27 cellular contexts compared by ENCODE assay signal in the genomic region with DNA sequence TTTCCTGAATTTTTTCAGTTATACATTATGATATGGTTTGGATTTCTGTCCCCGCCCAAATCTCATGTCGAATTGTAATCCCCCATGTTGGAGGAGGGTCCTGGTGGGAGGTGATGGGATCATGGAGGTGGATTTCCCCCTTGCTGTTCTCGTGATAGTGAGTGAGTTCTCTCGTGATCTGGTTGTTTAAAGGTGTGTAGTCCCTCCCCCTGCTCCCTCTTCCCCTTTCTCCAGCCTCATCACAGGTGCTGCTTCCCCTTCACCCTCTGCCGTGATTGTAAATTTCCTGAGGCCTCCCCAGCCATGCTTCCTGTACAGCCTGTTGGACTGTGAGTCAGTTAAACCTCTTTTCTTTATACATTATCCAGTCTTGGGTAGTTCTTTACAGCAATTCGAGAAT.
DNase-seq lines count a peak whose midpoint lies in the region; ATAC-seq and TF ChIP-seq lines count a peak whose summit lies in the region.
"Had no signal": no experiment of that assay in that cellular context is flagged by ENCODE, and none has a peak within 500 bp of the region (broad histone marks: within the 10 kb centered on the region; RNA-seq: fewer than 3 reads in every experiment).

No MANE protein-coding gene starts in this region.

- in situ Hi-C loops in GM13977 (cut with MboI; ENCODE audit: low pct_unique_long_range_greater_than_20kb, low sequenced_read_pairs, unreplicated experiment), result no loop called here

- peak; percentile 29 for DNase-seq in MV-4-11 (lab: John Stamatoyannopoulos, UW)
- DNase-seq in dermis blood vessel endothelial cell, result peak; percentile 56
- no peak for DNase-seq in psoas muscle
- DNase-seq in DMS114 treated with DMSO at 0.1 percent for 48 hours (lab: John Stamatoyannopoulos, UW; ENCODE audit: unreplicated experiment), result no peak
- DNase-seq in GM13977 (ENCODE audit: low spot score), result no peak
- DNase-seq in activated gamma-delta T cell treated with Interleukin-2 at 50 U/mL for 16 hours, result no peak
- DNase-seq: activated CD4-positive, alpha-beta T cell treated with anti-CD3 and anti-CD28 coated beads for 48 hours; activated effector memory CD4-positive, alpha-beta T cell treated with anti-CD3 and anti-CD28 coated beads, Interleukin-2, amount 50 U/mL, for 16 hours; activated naive CD8-positive, alpha-beta T cell treated with anti-CD3 and anti-CD28 coated beads for 36 hours; anterior cingulate cortex; BE2C; DMS53; H7; hippocampal formation; NCI-H1417; NCI-H2081; NCI-H69; SIG-M5; small intestine; stimulated activated naive CD4-positive, alpha-beta T cell treated with Interleukin-2 at 50 U/mL for 16 hours had no signal

- peak overlapping the region; percentile 69 for H3K4me2 ChIP-seq in DOHH2 (ENCODE audit: low read length)

- H3K27ac ChIP-seq in DOHH2 (ENCODE audit: low read depth, low read length), result peak overlapping the region; percentile 56
- peak overlapping the region; percentile 20 for H3K27ac ChIP-seq in psoas muscle
- H3K27ac ChIP-seq: breast epithelium, gastroesophageal sphincter, right atrium auricular region, VCaP had no signal

- no peaks in the 10 kb centered on the region for H4K20me1 ChIP-seq in DOHH2 (ENCODE audit: control insufficient read depth, insufficient read depth, low read depth, low read length)

- H3K9me3 ChIP-seq in DOHH2 (ENCODE audit: control insufficient read depth, insufficient read depth, low read length) (no peaks in the 10 kb centered on the region), psoas muscle (no peaks in the 10 kb centered on the region)
- H3K9me3 ChIP-seq: BE2C, breast epithelium, gastroesophageal sphincter, right atrium auricular region had no signal

- H3K36me3 ChIP-seq in DOHH2 (ENCODE audit: control insufficient read depth, low read length) (no peaks in the 10 kb centered on the region), psoas muscle (ENCODE audit: insufficient read depth in 1 of 2, low read depth in 1 of 2) (no peaks in the 10 kb centered on the region)
- H3K36me3 ChIP-seq: BE2C, breast epithelium, gastroesophageal sphincter, right atrium auricular region had no signal

- no peaks in the 10 kb centered on the region for H3K9me2 ChIP-seq in DOHH2 (replicated peaks; ENCODE audit: control insufficient read depth, low read length)

- no peaks in the 10 kb centered on the region for H3K27me3 ChIP-seq in DOHH2 (ENCODE audit: control insufficient read depth, low read length)
- no peaks in the 10 kb centered on the region for H3K27me3 ChIP-seq in psoas muscle (ENCODE audit: insufficient read depth in 3 of 3, low read length in 2 of 3)
- H3K27me3 ChIP-seq: BE2C, breast epithelium, gastroesophageal sphincter, right atrium auricular region had no signal

- intact Hi-C loops in psoas muscle (cut with DNase I), result loop anchor here in 1 of 2 donors (5.0 kb wide), 1 partner anchor 35 kb away; no protein-coding TSS in a partner anchor

- TF ChIP-seq CTCF in DOHH2 (IDR thresholded peaks at IDR 0.05; ENCODE audit: low read depth, low read length, poor library complexity, severe bottlenecking), result no peak
- TF ChIP-seq CTCF in psoas muscle (IDR thresholded peaks at IDR 0.05), result no peak
- TF ChIP-seq CTCF in GM13977 (IDR thresholded peaks at IDR 0.05; ENCODE audit: extremely low read depth, insufficient read depth, missing control alignments), result no peak

- 76 to 80% (median 77%) methylated on average over 6 of the region's 6 CpGs for WGBS in psoas muscle, 3 donors

- H3K79me2 ChIP-seq in DOHH2 (ENCODE audit: control insufficient read depth, low read length), result no peaks in the 10 kb centered on the region

- H3F3A ChIP-seq in DOHH2 (ENCODE audit: control insufficient read depth, insufficient read depth), result peaks cover 2% of the 10 kb centered on the region

- peak overlapping the region; percentile 66 for H3K4me3 ChIP-seq in DOHH2 (ENCODE audit: low read length)
- no peak overlapping the region for H3K4me3 ChIP-seq in psoas muscle
- H3K4me3 ChIP-seq: breast epithelium, gastroesophageal sphincter, lung, right atrium auricular region had no signal

- no peak for ATAC-seq in psoas muscle
- ATAC-seq: gastroesophageal sphincter, Panc1 had no signal

- H3K4me1 ChIP-seq in DOHH2 (ENCODE audit: control insufficient read depth, low read length) (peaks cover 22% of the 10 kb centered on the region), psoas muscle (peaks cover 59% of the 10 kb centered on the region)
- H3K4me1 ChIP-seq: BE2C, breast epithelium had no signal

Comparison
In these comparisons a context has a peak if more than half of its experiments do, and no peak if none do; other contexts are left out.
1. DNase-seq: peak in MV-4-11 (single experiment) and dermis blood vessel endothelial cell (single experiment); none in psoas muscle (0 of 2), DMS114 treated with DMSO at 0.1 percent for 48 hours (single experiment), GM13977 (single experiment) and activated gamma-delta T cell treated with Interleukin-2 at 50 U/mL for 16 hours (single experiment).